15 cellular contexts compared by ENCODE assay signal in the genomic region with DNA sequence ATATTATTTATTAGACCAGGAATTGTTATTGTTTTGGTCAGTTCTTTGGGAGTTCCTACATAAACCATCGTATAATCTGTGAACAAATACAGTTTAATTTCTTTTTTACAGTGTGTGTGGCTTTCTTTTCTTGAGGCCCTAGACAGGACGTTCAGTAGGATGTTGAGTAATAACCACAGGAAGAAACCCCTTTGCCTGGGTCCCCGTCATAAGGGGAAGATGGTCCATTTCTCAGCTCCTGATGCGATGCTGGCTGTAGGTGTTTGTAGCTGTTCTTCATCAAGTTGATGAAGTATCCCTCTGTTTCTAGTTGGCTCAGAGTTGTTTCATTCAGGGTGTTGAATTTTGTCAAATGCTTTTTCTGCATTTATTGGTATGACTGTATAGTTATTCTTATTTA.
A peak's percentile ranks its signal among the peaks of the same experiment; 100 is the strongest.
DNase-seq lines count a peak whose midpoint lies in the region; ATAC-seq, FAIRE-seq and TF ChIP-seq lines count a peak whose summit lies in the region.
"Had no signal": no experiment of that assay in that cellular context is flagged by ENCODE, and none has a peak within 500 bp of the region (broad histone marks: within the 10 kb centered on the region; RNA-seq: fewer than 3 reads in every experiment).

No MANE protein-coding gene starts in this region.

- ATAC-seq in activated T-cell treated with anti-CD3 and anti-CD28 coated beads, Interleukin-2, amount 50 U/mL, for 72 hours (replicated peaks in 1 of 2): peak; percentile 55 to 73
- peak; percentile 59 for ATAC-seq in stimulated activated effector memory CD8-positive, alpha-beta T cell treated with anti-CD3 and anti-CD28 coated beads, Interleukin-12 subunit alpha, Interleukin-12 subunit beta, amount 100 ng/mL, for 72 hours
- no peak for ATAC-seq in GM18505 (IDR thresholded peaks at IDR 0.05; ENCODE audit: unreplicated experiment)

- H3K27ac Mint-ChIP-seq in activated T-cell treated with anti-CD3 and anti-CD28 coated beads, Interleukin-2, amount 50 U/mL, for 72 hours: no peak overlapping the region
- no peak overlapping the region for H3K27ac Mint-ChIP-seq in stimulated activated effector memory CD8-positive, alpha-beta T cell treated with anti-CD3 and anti-CD28 coated beads, Interleukin-12 subunit alpha, Interleukin-12 subunit beta, amount 100 ng/mL, for 72 hours
- H3K27ac Mint-ChIP-seq: CD4-positive, alpha-beta T cell had no signal

- H3K27me3 Mint-ChIP-seq in activated T-cell treated with anti-CD3 and anti-CD28 coated beads, Interleukin-2, amount 50 U/mL, for 72 hours (ENCODE audit: low read depth): no peaks in the 10 kb centered on the region
- H3K27me3 Mint-ChIP-seq: CD4-positive, alpha-beta T cell had no signal

- no peaks in the 10 kb centered on the region for H3K4me1 ChIP-seq in small intestine (ENCODE audit: control insufficient read depth in 2 of 2, insufficient read depth in 1 of 2, low read depth in 1 of 2, low read length in 1 of 2)

- no peaks in the 10 kb centered on the region for H3K36me3 Mint-ChIP-seq in activated T-cell treated with anti-CD3 and anti-CD28 coated beads, Interleukin-2, amount 50 U/mL, for 72 hours (ENCODE audit: insufficient read depth in 2 of 2)
- H3K36me3 Mint-ChIP-seq in stimulated activated effector memory CD8-positive, alpha-beta T cell treated with anti-CD3 and anti-CD28 coated beads, Interleukin-12 subunit alpha, Interleukin-12 subunit beta, amount 100 ng/mL, for 72 hours: no peaks in the 10 kb centered on the region

- H3K36me3 ChIP-seq in small intestine (ENCODE audit: control insufficient read depth in 2 of 2, insufficient read depth in 2 of 2, low read length in 2 of 2): no peaks in the 10 kb centered on the region

- no peak overlapping the region for H3K4me3 ChIP-seq in small intestine (ENCODE audit: low read depth in 1 of 2, low read length in 2 of 2)

- no peak for FAIRE-seq in small intestine (lab: Jason Lieb, UNC)

- no peaks in the 10 kb centered on the region for H3K9me3 ChIP-seq in small intestine (ENCODE audit: control insufficient read depth, low read depth)

- no peak for DNase-seq in activated T-cell treated with anti-CD3 and anti-CD28 coated beads, Interleukin-2, amount 50 U/mL, for 72 hours
- DNase-seq in activated T-cell treated with anti-CD3 and anti-CD28 coated beads for 4 hours (no peak), KG1 (lab: John Stamatoyannopoulos, UW) (peak; percentile 52), NOMO-1 treated with dmso at 0.1 percent for 144 hours (lab: John Stamatoyannopoulos, UW; ENCODE audit: unreplicated experiment) (peak; percentile 13), small intestine (no peak)
- no peak for DNase-seq in stimulated activated effector memory CD8-positive, alpha-beta T cell treated with anti-CD3 and anti-CD28 coated beads, Interleukin-12 subunit alpha, Interleukin-12 subunit beta, amount 100 ng/mL, for 72 hours (ENCODE audit: low spot score in 2 of 2)
- DNase-seq: CD4-positive, alpha-beta T cell; H9; NCI-H1417 treated with DMSO at 0.1 percent for 48 hours; NCI-H2029; NCI-H2171 treated with DMSO at 0.1 percent for 48 hours; NCI-H510A; NCI-H82 had no signal

- H3K27ac ChIP-seq in small intestine (ENCODE audit: low read depth in 1 of 2, low read length in 1 of 2): no peak overlapping the region
- H3K27ac ChIP-seq: KMS-11 had no signal

- 48 to 78% (median 65%) methylated on average over 4 of the region's 4 CpGs for WGBS in small intestine, 3 donors

- no peak overlapping the region for H3K4me3 Mint-ChIP-seq in activated T-cell treated with anti-CD3 and anti-CD28 coated beads, Interleukin-2, amount 50 U/mL, for 72 hours
- no peak overlapping the region for H3K4me3 Mint-ChIP-seq in stimulated activated effector memory CD8-positive, alpha-beta T cell treated with anti-CD3 and anti-CD28 coated beads, Interleukin-12 subunit alpha, Interleukin-12 subunit beta, amount 100 ng/mL, for 72 hours
- H3K4me3 Mint-ChIP-seq: CD4-positive, alpha-beta T cell; H9 had no signal

- no peak for TF ChIP-seq POLR2A in GM18505 (IDR thresholded peaks at IDR 0.05; ENCODE audit: borderline replicate concordance, extremely low read depth, insufficient read depth, insufficient read length)

- no peaks in the 10 kb centered on the region for H3K27me3 ChIP-seq in small intestine (ENCODE audit: control insufficient read depth in 2 of 2, insufficient read depth in 2 of 2, low read length in 2 of 2)

- no peaks in the 10 kb centered on the region for H3K9me3 Mint-ChIP-seq in activated T-cell treated with anti-CD3 and anti-CD28 coated beads, Interleukin-2, amount 50 U/mL, for 72 hours
- no peaks in the 10 kb centered on the region for H3K9me3 Mint-ChIP-seq in stimulated activated effector memory CD8-positive, alpha-beta T cell treated with anti-CD3 and anti-CD28 coated beads, Interleukin-12 subunit alpha, Interleukin-12 subunit beta, amount 100 ng/mL, for 72 hours
- H3K9me3 Mint-ChIP-seq: CD4-positive, alpha-beta T cell; H9 had no signal

- H3K4me1 Mint-ChIP-seq in activated T-cell treated with anti-CD3 and anti-CD28 coated beads, Interleukin-2, amount 50 U/mL, for 72 hours (ENCODE audit: low read depth): peaks cover 8% of the 10 kb centered on the region
- no peaks in the 10 kb centered on the region for H3K4me1 Mint-ChIP-seq in stimulated activated effector memory CD8-positive, alpha-beta T cell treated with anti-CD3 and anti-CD28 coated beads, Interleukin-12 subunit alpha, Interleukin-12 subunit beta, amount 100 ng/mL, for 72 hours

Comparison
In these comparisons a context has a peak if more than half of its experiments do, and no peak if none do; other contexts are left out.
1. DNase-seq: peak in KG1 (single experiment) and NOMO-1 treated with dmso at 0.1 percent for 144 hours (single experiment); none in activated T-cell treated with anti-CD3 and anti-CD28 coated beads, Interleukin-2, amount 50 U/mL, for 72 hours (0 of 2), activated T-cell treated with anti-CD3 and anti-CD28 coated beads for 4 hours (single experiment), stimulated activated effector memory CD8-positive, alpha-beta T cell treated with anti-CD3 and anti-CD28 coated beads, Interleukin-12 subunit alpha, Interleukin-12 subunit beta, amount 100 ng/mL, for 72 hours (0 of 2) and small intestine (single experiment).